2 cellular contexts compared by ENCODE assay signal in the genomic region with DNA sequence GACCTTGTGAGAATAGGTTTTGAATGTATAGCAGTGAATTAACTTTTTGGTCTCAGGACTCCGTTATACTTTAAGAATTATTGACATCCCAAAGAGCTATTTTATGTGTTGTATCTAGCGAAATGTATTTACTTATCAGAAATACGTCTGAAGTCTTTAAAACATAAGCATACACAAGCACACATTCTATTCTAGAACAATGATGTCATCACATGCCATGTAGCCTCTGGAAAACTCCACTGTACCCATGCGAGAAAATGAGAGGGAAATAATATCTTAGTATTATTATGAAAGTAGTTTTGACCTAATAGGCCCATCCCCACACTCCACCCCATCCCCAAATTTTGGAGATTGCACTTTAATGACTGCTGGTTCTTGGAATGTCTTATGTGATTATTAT.
TF ChIP-seq lines count a peak whose summit lies in the region.

No MANE protein-coding gene starts in this region.

TF ChIP-seq in GM12878, 131 proteins besides CTCF, POLR2A, EP300 and RAD21 (continued from another document):
- TF ChIP-seq EGR1 (IDR thresholded peaks at IDR 0.05; ENCODE audit: borderline replicate concordance in 1 of 2, low read depth in 2 of 2, low read length in 2 of 2) = no peak
- TF ChIP-seq ATF7 (IDR thresholded peaks at IDR 0.05; ENCODE audit: low read depth) = peak; percentile 76
- TF ChIP-seq HDAC6 (IDR thresholded peaks at IDR 0.05; ENCODE audit: unreplicated experiment) = no peak
- no peak for TF ChIP-seq SKIL (IDR thresholded peaks at IDR 0.05; ENCODE audit: low read depth, poor library complexity, severe bottlenecking)
- TF ChIP-seq FOXM1 (IDR thresholded peaks at IDR 0.05; ENCODE audit: low read depth, low read length) = no peak
- TF ChIP-seq RAD51 (IDR thresholded peaks at IDR 0.05) = no peak

TF ChIP-seq in liver, 16 proteins besides CTCF, POLR2A, EP300 and RAD21 (continued from another document):
- TF ChIP-seq NR2F2 (IDR thresholded peaks at IDR 0.05) (no peak), FOXA2 (IDR thresholded peaks at IDR 0.05) (no peak), RXRA (IDR thresholded peaks at IDR 0.05) (no peak)
- TF ChIP-seq, protein P1, sequence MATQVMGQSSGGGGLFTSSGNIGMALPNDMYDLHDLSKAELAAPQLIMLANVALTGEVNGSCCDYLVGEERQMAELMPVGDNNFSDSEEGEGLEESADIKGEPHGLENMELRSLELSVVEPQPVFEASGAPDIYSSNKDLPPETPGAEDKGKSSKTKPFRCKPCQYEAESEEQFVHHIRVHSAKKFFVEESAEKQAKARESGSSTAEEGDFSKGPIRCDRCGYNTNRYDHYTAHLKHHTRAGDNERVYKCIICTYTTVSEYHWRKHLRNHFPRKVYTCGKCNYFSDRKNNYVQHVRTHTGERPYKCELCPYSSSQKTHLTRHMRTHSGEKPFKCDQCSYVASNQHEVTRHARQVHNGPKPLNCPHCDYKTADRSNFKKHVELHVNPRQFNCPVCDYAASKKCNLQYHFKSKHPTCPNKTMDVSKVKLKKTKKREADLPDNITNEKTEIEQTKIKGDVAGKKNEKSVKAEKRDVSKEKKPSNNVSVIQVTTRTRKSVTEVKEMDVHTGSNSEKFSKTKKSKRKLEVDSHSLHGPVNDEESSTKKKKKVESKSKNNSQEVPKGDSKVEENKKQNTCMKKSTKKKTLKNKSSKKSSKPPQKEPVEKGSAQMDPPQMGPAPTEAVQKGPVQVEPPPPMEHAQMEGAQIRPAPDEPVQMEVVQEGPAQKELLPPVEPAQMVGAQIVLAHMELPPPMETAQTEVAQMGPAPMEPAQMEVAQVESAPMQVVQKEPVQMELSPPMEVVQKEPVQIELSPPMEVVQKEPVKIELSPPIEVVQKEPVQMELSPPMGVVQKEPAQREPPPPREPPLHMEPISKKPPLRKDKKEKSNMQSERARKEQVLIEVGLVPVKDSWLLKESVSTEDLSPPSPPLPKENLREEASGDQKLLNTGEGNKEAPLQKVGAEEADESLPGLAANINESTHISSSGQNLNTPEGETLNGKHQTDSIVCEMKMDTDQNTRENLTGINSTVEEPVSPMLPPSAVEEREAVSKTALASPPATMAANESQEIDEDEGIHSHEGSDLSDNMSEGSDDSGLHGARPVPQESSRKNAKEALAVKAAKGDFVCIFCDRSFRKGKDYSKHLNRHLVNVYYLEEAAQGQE (IDR thresholded peaks at IDR 0.05) = no peak
